In genomic region chr12:95216704-95217376, GRCh38 we compare ENCODE assay signal across 8 cellular contexts. TPM values are rescaled to one million over a fixed set of nuclear protein-coding genes. Genes with fewer than 3 reads are reported as not detected.
DNase-seq lines count a peak whose midpoint lies in the region; ATAC-seq and TF ChIP-seq lines count a peak whose summit lies in the region.

No MANE protein-coding gene starts in this region.

- ATAC-seq in HG02763 (IDR thresholded peaks at IDR 0.05; ENCODE audit: unreplicated experiment): peak; percentile 19

- no peaks in the 10 kb centered on the region for H3K27me3 ChIP-seq in tibial artery

- H3K9me3 Mint-ChIP-seq in activated naive CD4-positive, alpha-beta T cell treated with anti-CD3 and anti-CD28 coated beads, Interleukin-2, amount 10 ng/mL, durations not matched to agents 7 days and 5 days: no peaks in the 10 kb centered on the region

- H3K27ac Mint-ChIP-seq in activated naive CD4-positive, alpha-beta T cell treated with anti-CD3 and anti-CD28 coated beads, Interleukin-2, amount 10 ng/mL, durations not matched to agents 7 days and 5 days: peak overlapping the region; percentile 76

- intact Hi-C loops in lower leg skin (cut with DNase I; ENCODE audit: low total_unique reads): loop anchor here (5.0 kb wide), 1 partner anchor 580 kb away; no protein-coding TSS in a partner anchor
- intact Hi-C loops in tibial artery (cut with DNase I; ENCODE audit: low total_unique reads): loop anchor here (2.0 to 10.0 kb wide), 2 partner anchors 118 to 144 kb away; partner anchors contain the start of gene NR2C1

- no peak for DNase-seq in activated naive CD4-positive, alpha-beta T cell treated with anti-CD3 and anti-CD28 coated beads, Interleukin-2, amount 10 ng/mL, durations not matched to agents 7 days and 5 days
- DNase-seq in activated naive CD4-positive, alpha-beta T cell treated with anti-CD3 and anti-CD28 coated beads, Interleukin-2, amount 50 U/mL, for 16 hours: no peak
- DNase-seq in NCI-H526 (lab: John Stamatoyannopoulos, UW) (peak; percentile 59 to 87), cardiac fibroblast (ENCODE audit: low read depth in 2 of 2) (peak in 1 of 2 donors; percentile 33), lower leg skin (ENCODE audit: low spot score in 2 of 2) (no peak), tibial artery (no peak), epidermal melanocyte (ENCODE audit: insufficient read length, low spot score) (no peak)

- TF ChIP-seq CTCF in cardiac fibroblast (IDR thresholded peaks at IDR 0.05; ENCODE audit: low read depth, low read length) (no peak), lower leg skin (IDR thresholded peaks at IDR 0.05) (no peak), tibial artery (IDR thresholded peaks at IDR 0.05) (no peak)

- no peaks in the 10 kb centered on the region for H3K9me3 ChIP-seq in tibial artery

- peaks cover 26% of the 10 kb centered on the region for H3K4me1 Mint-ChIP-seq in activated naive CD4-positive, alpha-beta T cell treated with anti-CD3 and anti-CD28 coated beads, Interleukin-2, amount 10 ng/mL, durations not matched to agents 7 days and 5 days

- no peak for TF ChIP-seq POLR2A in lower leg skin (IDR thresholded peaks at IDR 0.05)

- H3K4me3 Mint-ChIP-seq in activated naive CD4-positive, alpha-beta T cell treated with anti-CD3 and anti-CD28 coated beads, Interleukin-2, amount 10 ng/mL, durations not matched to agents 7 days and 5 days: peak overlapping the region; percentile 86

- WGBS in lower leg skin, 2 donors: 1% methylated on average over 24 to 44 of the region's 45 CpGs

- peaks cover 4% of the 10 kb centered on the region for H3K27me3 Mint-ChIP-seq in activated naive CD4-positive, alpha-beta T cell treated with anti-CD3 and anti-CD28 coated beads, Interleukin-2, amount 10 ng/mL, durations not matched to agents 7 days and 5 days

- peak overlapping the region; percentile 94 to 100 for H3K27ac ChIP-seq in tibial artery

- H3K4me3 ChIP-seq in cardiac fibroblast (replicated peaks in 1 of 2; ENCODE audit: low read depth in 2 of 2, low read length in 2 of 2) (peak overlapping the region; percentile 87 to 88), lower leg skin (ENCODE audit: low read depth, poor library complexity, severe bottlenecking) (peak overlapping the region; percentile 81), tibial artery (peak overlapping the region; percentile 70 to 97)

- peaks cover 4% of the 10 kb centered on the region for H3K36me3 Mint-ChIP-seq in activated naive CD4-positive, alpha-beta T cell treated with anti-CD3 and anti-CD28 coated beads, Interleukin-2, amount 10 ng/mL, durations not matched to agents 7 days and 5 days

- no peaks in the 10 kb centered on the region for H3K36me3 ChIP-seq in tibial artery

- CTCF ChIA-PET in activated naive CD4-positive, alpha-beta T cell treated with anti-CD3 and anti-CD28 coated beads, Interleukin-2, amount 10 ng/mL, durations not matched to agents 7 days and 5 days (lab: Charles Lee): interaction anchor here (0.6 to 1.6 kb wide), 4 partner anchors 12 to 317 kb away, joined by 3 to 5 read pairs (median 4); partner anchors contain the start of gene METAP2

- H3K4me1 ChIP-seq in tibial artery: peaks cover 0 to 38% (median 6%) of the 10 kb centered on the region in 4 donors

RNA-seq across cellular contexts. Expression of gene FGD6, which starts 0.4 kb away (rescaled TPM):
- 10 to 100 TPM; 13.9 to 19.1 (median 14.7) TPM for total RNA-seq in lower leg skin

RNA-seq across cellular contexts. Expression of gene VEZT, which starts 0.8 kb away (rescaled TPM):
- 10 to 100 TPM; 40.6 to 95.9 (median 46.4) TPM for total RNA-seq in lower leg skin

Comparison
In these comparisons a context has a peak if more than half of its experiments do, and no peak if none do; other contexts are left out.
1. DNase-seq: peak in NCI-H526 (2 of 2); none in activated naive CD4-positive, alpha-beta T cell treated with anti-CD3 and anti-CD28 coated beads, Interleukin-2, amount 10 ng/mL, durations not matched to agents 7 days and 5 days (single experiment), activated naive CD4-positive, alpha-beta T cell treated with anti-CD3 and anti-CD28 coated beads, Interleukin-2, amount 50 U/mL, for 16 hours (single experiment), lower leg skin (0 of 2), tibial artery (0 of 2) and epidermal melanocyte (single experiment).
2. Peak in every context shown above with its lines, with median percentiles within 50 percentile points of each other: H3K4me3 ChIP-seq.